1 cellular context compared by ENCODE assay signal in genomic region chr20:1118336-1119127, GRCh38.
TF ChIP-seq lines count a peak whose summit lies in the region.

Gene PSMF1 (plus strand): TSS chr20:1118602. CDS start chr20:1118774, 172 bp downstream.

TF ChIP-seq in HEK293, 187 proteins besides CTCF, POLR2A, EP300 and RAD21 (continued from another document and continues in another):
- TF ChIP-seq ZBTB44 (tag by site-specific recombination; IDR thresholded peaks at IDR 0.05): peak; percentile 86; the same call in 1 of the 2 replicates
- TF ChIP-seq ZNF830 (tag by site-specific recombination; IDR thresholded peaks at IDR 0.05; ENCODE audit: low read depth): no peak
- no peak for TF ChIP-seq ZNF521 (tag by site-specific recombination; IDR thresholded peaks at IDR 0.05)
- no peak for TF ChIP-seq ZNF354C (tag by site-specific recombination; IDR thresholded peaks at IDR 0.05; ENCODE audit: borderline replicate concordance, low read depth)
- TF ChIP-seq ZNF24 (tag by site-specific recombination; IDR thresholded peaks at IDR 0.05): peak; percentile 92
- TF ChIP-seq ZBTB6 (tag by site-specific recombination; IDR thresholded peaks at IDR 0.05): peak; percentile 57; the same call in 1 of the 2 replicates
- TF ChIP-seq ZSCAN16 (tag by site-specific recombination; IDR thresholded peaks at IDR 0.05): no peak
- peak; percentile 95 for TF ChIP-seq PRDM10 (tag by site-specific recombination; IDR thresholded peaks at IDR 0.05)
- peak; percentile 44 for TF ChIP-seq ZNF366 (tag by site-specific recombination; conservative IDR thresholded peaks at IDR 0.05)
- peak; percentile 89 for TF ChIP-seq KLF10 (tag by site-specific recombination; IDR thresholded peaks at IDR 0.05)
- TF ChIP-seq ZBTB11 (tag by site-specific recombination; conservative IDR thresholded peaks at IDR 0.05; ENCODE audit: low read depth): peak; percentile 99
- TF ChIP-seq ZSCAN30 (tag by site-specific recombination; IDR thresholded peaks at IDR 0.05): peak; percentile 99
- no peak; the same call in 1 of the 2 replicates for TF ChIP-seq OSR2 (tag by site-specific recombination; IDR thresholded peaks at IDR 0.05)
- TF ChIP-seq ZNF214 (tag by site-specific recombination; IDR thresholded peaks at IDR 0.05; ENCODE audit: borderline replicate concordance): no peak
- TF ChIP-seq ZNF248 (tag by site-specific recombination; IDR thresholded peaks at IDR 0.05): no peak
- TF ChIP-seq ZNF654 (tag by site-specific recombination; IDR thresholded peaks at IDR 0.05; ENCODE audit: low read depth): no peak
- no peak for TF ChIP-seq ZNF292 (tag by site-specific recombination; IDR thresholded peaks at IDR 0.05; ENCODE audit: borderline replicate concordance, low read depth)
- TF ChIP-seq GLI2 (tag by site-specific recombination; IDR thresholded peaks at IDR 0.05; ENCODE audit: borderline replicate concordance, low read depth): no peak; the same call in 1 of the 2 replicates
- no peak for TF ChIP-seq HOXC10 (CRISPR knock-in tag; IDR thresholded peaks at IDR 0.05)
- TF ChIP-seq ZNF433 (tag by site-specific recombination; IDR thresholded peaks at IDR 0.05; ENCODE audit: low read depth): no peak
- TF ChIP-seq ZBTB7A (tag by site-specific recombination; IDR thresholded peaks at IDR 0.05; ENCODE audit: low read depth): peak; percentile 93
- TF ChIP-seq ZNF23 (tag by site-specific recombination; IDR thresholded peaks at IDR 0.05; ENCODE audit: borderline replicate concordance): no peak
- TF ChIP-seq HIC1 (tag by site-specific recombination; IDR thresholded peaks at IDR 0.05): peak; percentile 80
- TF ChIP-seq ZSCAN23 (tag by site-specific recombination; IDR thresholded peaks at IDR 0.05): peak; percentile 94
- peak; percentile 55; the same call in 1 of the 2 replicates for TF ChIP-seq PRDM4 (tag by site-specific recombination; IDR thresholded peaks at IDR 0.05)
- TF ChIP-seq INSM2 (tag by site-specific recombination; IDR thresholded peaks at IDR 0.05): peak; percentile 88
- no peak for TF ChIP-seq ZNF274 (IDR thresholded peaks at IDR 0.05; ENCODE audit: low read length)
- no peak for TF ChIP-seq ZNF274 (tag by site-specific recombination; IDR thresholded peaks at IDR 0.05; ENCODE audit: borderline replicate concordance)
- 0 out of 2 replicates have a peak, but pooled peaks have one; percentile 28 for TF ChIP-seq ZNF677 (tag by site-specific recombination; IDR thresholded peaks at IDR 0.05)
- no peak; the same call in 1 of the 2 replicates for TF ChIP-seq ZNF133 (tag by site-specific recombination; IDR thresholded peaks at IDR 0.05)
- peak; percentile 69; the same call in 1 of the 2 replicates for TF ChIP-seq ZNF280D (tag by site-specific recombination; IDR thresholded peaks at IDR 0.05)
- no peak for TF ChIP-seq SALL2 (tag by site-specific recombination; IDR thresholded peaks at IDR 0.05; ENCODE audit: borderline replicate concordance)
- 0 out of 2 replicates have a peak, but pooled peaks have one; percentile 64 for TF ChIP-seq IKZF3 (tag by site-specific recombination; IDR thresholded peaks at IDR 0.05)
- TF ChIP-seq AEBP2 (tag by site-specific recombination; IDR thresholded peaks at IDR 0.05; ENCODE audit: borderline replicate concordance): no peak
- TF ChIP-seq ZNF48 (tag by site-specific recombination; IDR thresholded peaks at IDR 0.05): no peak
